ENCODE assay signal across 15 cellular contexts in genomic region chr22:44724416-44724815, GRCh38. TPM values are rescaled to one million over a fixed set of nuclear protein-coding genes. Genes with fewer than 3 reads are reported as not detected.
DNase-seq lines count a peak whose midpoint lies in the region; ATAC-seq and TF ChIP-seq lines count a peak whose summit lies in the region.
"Had no signal": no experiment of that assay in that cellular context is flagged by ENCODE, and none has a peak within 500 bp of the region (broad histone marks: within the 10 kb centered on the region; RNA-seq: fewer than 3 reads in every experiment).

No MANE protein-coding gene starts in this region.

- no peaks in the 10 kb centered on the region for H3K9me3 Mint-ChIP-seq in activated CD8-positive, alpha-beta T cell treated with anti-CD3 and anti-CD28 coated beads for 36 hours
- H3K9me3 Mint-ChIP-seq in activated CD8-positive, alpha-beta T cell treated with anti-CD3 and anti-CD28 coated beads, Interleukin-2, amount 10 ng/mL, durations not matched to agents 7 days and 5 days (ENCODE audit: insufficient read depth): no peaks in the 10 kb centered on the region

- no peaks in the 10 kb centered on the region for H3K9me3 ChIP-seq in T-helper 17 cell (ENCODE audit: control insufficient read depth, low read length, poor library complexity, severe bottlenecking)
- no peaks in the 10 kb centered on the region for H3K9me3 ChIP-seq in osteoblast (ENCODE audit: low read depth, low read length)
- H3K9me3 ChIP-seq: BLaER1, HAP-1 had no signal

- H3K79me2 ChIP-seq in osteoblast (ENCODE audit: insufficient read depth, low read length): no peaks in the 10 kb centered on the region

- no peak for ATAC-seq in activated CD8-positive, alpha-beta T cell treated with anti-CD3 and anti-CD28 coated beads for 36 hours
- no peak for ATAC-seq in activated CD8-positive, alpha-beta T cell treated with anti-CD3 and anti-CD28 coated beads, Interleukin-2, amount 10 ng/mL, durations not matched to agents 7 days and 5 days
- ATAC-seq in T-helper 17 cell (no peak), SK-N-SH treated with all-trans-retinoic acid at 6 μM for 48 hours (no peak), HG02623 (IDR thresholded peaks at IDR 0.05; ENCODE audit: unreplicated experiment) (no peak)

- DNase-seq in activated CD8-positive, alpha-beta T cell treated with anti-CD3 and anti-CD28 coated beads for 36 hours: no peak
- DNase-seq in activated CD8-positive, alpha-beta T cell treated with anti-CD3 and anti-CD28 coated beads, Interleukin-2, amount 10 ng/mL, durations not matched to agents 7 days and 5 days: no peak
- DNase-seq in T-helper 17 cell: no peak
- DNase-seq in islet precursor cell: peak; percentile 75
- peak; percentile 11 for DNase-seq in osteoblast (ENCODE audit: insufficient read length, low spot score, missing footprints)
- no peak for DNase-seq in T-helper 9 cell
- DNase-seq: Calu3, DMS 273 treated with DMSO at 0.1 percent for 48 hours, DMS79 had no signal

- no peak overlapping the region for H3K27ac ChIP-seq in osteoblast (ENCODE audit: low read depth, low read length)
- H3K27ac ChIP-seq: BLaER1, HL-60 had no signal

- TF ChIP-seq CTCF in activated CD8-positive, alpha-beta T cell treated with anti-CD3 and anti-CD28 coated beads for 36 hours (IDR thresholded peaks at IDR 0.05): no peak
- no peak for TF ChIP-seq CTCF in osteoblast (IDR thresholded peaks at IDR 0.05; ENCODE audit: extremely low read depth, low read depth, low read length)

- H3K4me1 ChIP-seq in osteoblast (ENCODE audit: insufficient read depth, low read length): peaks cover 6% of the 10 kb centered on the region

- H3K36me3 ChIP-seq in osteoblast (ENCODE audit: insufficient read depth, low read length): no peaks in the 10 kb centered on the region
- H3K36me3 ChIP-seq: HAP-1 had no signal

- no peak overlapping the region for H3K4me2 ChIP-seq in osteoblast (ENCODE audit: insufficient read depth, low read length)
- H3K4me2 ChIP-seq: BLaER1 had no signal

- POLR2A ChIA-PET in activated CD8-positive, alpha-beta T cell treated with anti-CD3 and anti-CD28 coated beads for 36 hours (lab: Charles Lee): no interaction called here
- POLR2A ChIA-PET in activated CD8-positive, alpha-beta T cell treated with anti-CD3 and anti-CD28 coated beads, Interleukin-2, amount 10 ng/mL, durations not matched to agents 7 days and 5 days (lab: Charles Lee): interaction anchor here (0.6 kb wide), 1 partner anchor 13 kb away, joined by 3 read pairs; no protein-coding TSS in a partner anchor

- peak overlapping the region; percentile 7 for H3K27ac Mint-ChIP-seq in activated CD8-positive, alpha-beta T cell treated with anti-CD3 and anti-CD28 coated beads for 36 hours
- no peak overlapping the region for H3K27ac Mint-ChIP-seq in activated CD8-positive, alpha-beta T cell treated with anti-CD3 and anti-CD28 coated beads, Interleukin-2, amount 10 ng/mL, durations not matched to agents 7 days and 5 days
- H3K27ac Mint-ChIP-seq in T-helper 17 cell: peak overlapping the region; percentile 75

- CTCF ChIA-PET in activated CD8-positive, alpha-beta T cell treated with anti-CD3 and anti-CD28 coated beads for 36 hours (lab: Charles Lee): interaction anchor here (0.7 to 2.1 kb wide), 2 partner anchors 11 to 27 kb away, joined by 4 to 11 read pairs; no protein-coding TSS in a partner anchor
- CTCF ChIA-PET in activated CD8-positive, alpha-beta T cell treated with anti-CD3 and anti-CD28 coated beads, Interleukin-2, amount 10 ng/mL, durations not matched to agents 7 days and 5 days (lab: Charles Lee): no interaction called here

- no peaks in the 10 kb centered on the region for H3K27me3 Mint-ChIP-seq in activated CD8-positive, alpha-beta T cell treated with anti-CD3 and anti-CD28 coated beads for 36 hours
- no peaks in the 10 kb centered on the region for H3K27me3 Mint-ChIP-seq in activated CD8-positive, alpha-beta T cell treated with anti-CD3 and anti-CD28 coated beads, Interleukin-2, amount 10 ng/mL, durations not matched to agents 7 days and 5 days (ENCODE audit: low read depth)
- no peaks in the 10 kb centered on the region for H3K27me3 Mint-ChIP-seq in T-helper 17 cell

- H3K36me3 Mint-ChIP-seq in activated CD8-positive, alpha-beta T cell treated with anti-CD3 and anti-CD28 coated beads for 36 hours (ENCODE audit: low read depth): peaks cover 1% of the 10 kb centered on the region
- peaks cover 4% of the 10 kb centered on the region for H3K36me3 Mint-ChIP-seq in activated CD8-positive, alpha-beta T cell treated with anti-CD3 and anti-CD28 coated beads, Interleukin-2, amount 10 ng/mL, durations not matched to agents 7 days and 5 days (ENCODE audit: low read depth)
- H3K36me3 Mint-ChIP-seq in T-helper 17 cell (ENCODE audit: low read depth): no peaks in the 10 kb centered on the region

- H2AFZ ChIP-seq in osteoblast (ENCODE audit: low read length): no peak overlapping the region

- no peak overlapping the region for H3K4me3 ChIP-seq in osteoblast (ENCODE audit: insufficient read depth, low read length)
- H3K4me3 ChIP-seq: BLaER1, HAP-1 had no signal

- H3K4me1 Mint-ChIP-seq in activated CD8-positive, alpha-beta T cell treated with anti-CD3 and anti-CD28 coated beads for 36 hours (ENCODE audit: low read depth): peaks cover 21% of the 10 kb centered on the region
- peaks cover 20% of the 10 kb centered on the region for H3K4me1 Mint-ChIP-seq in activated CD8-positive, alpha-beta T cell treated with anti-CD3 and anti-CD28 coated beads, Interleukin-2, amount 10 ng/mL, durations not matched to agents 7 days and 5 days (ENCODE audit: low read depth)
- H3K4me1 Mint-ChIP-seq in T-helper 17 cell: peaks cover 3% of the 10 kb centered on the region

- no peak overlapping the region for H3K4me3 Mint-ChIP-seq in activated CD8-positive, alpha-beta T cell treated with anti-CD3 and anti-CD28 coated beads for 36 hours
- H3K4me3 Mint-ChIP-seq in activated CD8-positive, alpha-beta T cell treated with anti-CD3 and anti-CD28 coated beads, Interleukin-2, amount 10 ng/mL, durations not matched to agents 7 days and 5 days: no peak overlapping the region
- no peak overlapping the region for H3K4me3 Mint-ChIP-seq in T-helper 17 cell

- intact Hi-C loops in activated CD8-positive, alpha-beta T cell treated with anti-CD3 and anti-CD28 coated beads for 36 hours (cut with micrococcal nuclease): no loop called here

- no peaks in the 10 kb centered on the region for H3K27me3 ChIP-seq in osteoblast (ENCODE audit: insufficient read depth, low read length)
- H3K27me3 ChIP-seq: BLaER1 had no signal

- H4K20me1 ChIP-seq in osteoblast (ENCODE audit: insufficient read depth, low read length): peaks cover 8% of the 10 kb centered on the region

TF ChIP-seq in SK-N-SH treated with all-trans-retinoic acid at 6 μM for 48 hours, 23 proteins besides CTCF, POLR2A, EP300 and RAD21:
- TF ChIP-seq POU6F1 (CRISPR knock-in tag; IDR thresholded peaks at IDR 0.05; ENCODE audit: borderline replicate concordance, low read depth) (no peak), ZNF565 (CRISPR knock-in tag; conservative IDR thresholded peaks at IDR 0.05; ENCODE audit: low read depth) (no peak), ZNF8 (CRISPR knock-in tag; IDR thresholded peaks at IDR 0.05) (no peak), TOX (CRISPR knock-in tag; IDR thresholded peaks at IDR 0.05; ENCODE audit: borderline replicate concordance) (no peak), ZNF70 (CRISPR knock-in tag; IDR thresholded peaks at IDR 0.05) (no peak), TCF4 (CRISPR knock-in tag; IDR thresholded peaks at IDR 0.05; ENCODE audit: borderline replicate concordance) (no peak), PPARA (CRISPR knock-in tag; IDR thresholded peaks at IDR 0.05; ENCODE audit: borderline replicate concordance) (no peak), CSDC2 (CRISPR knock-in tag; IDR thresholded peaks at IDR 0.05) (no peak)

RNA-seq across cellular contexts. Expression of gene PRR5, which starts 22.4 kb away (rescaled TPM):
- total RNA-seq in activated CD8-positive, alpha-beta T cell treated with anti-CD3 and anti-CD28 coated beads for 36 hours: 10 to 100 TPM; 26.8 to 27.3 TPM
- 10 to 100 TPM; 29.4 to 31.5 TPM for total RNA-seq in activated CD8-positive, alpha-beta T cell treated with anti-CD3 and anti-CD28 coated beads, Interleukin-2, amount 10 ng/mL, durations not matched to agents 7 days and 5 days
- total RNA-seq in T-helper 17 cell (10 to 100 TPM; 51.8 to 52.2 TPM), osteoblast (13.0 and 14.8 TPM in 2 replicates)

RNA-seq across cellular contexts. Expression of gene ARHGAP8, which starts 28.0 kb away (rescaled TPM):
- 1 to 10 TPM; 2.1 to 3.2 TPM for total RNA-seq in activated CD8-positive, alpha-beta T cell treated with anti-CD3 and anti-CD28 coated beads for 36 hours
- 1 to 10 TPM in 1 of 2 experiments, under 1 TPM in 1; 0.39 to 1.2 TPM for total RNA-seq in activated CD8-positive, alpha-beta T cell treated with anti-CD3 and anti-CD28 coated beads, Interleukin-2, amount 10 ng/mL, durations not matched to agents 7 days and 5 days
- 1 to 10 TPM; 4.7 to 7.1 TPM for total RNA-seq in T-helper 17 cell
- 0.29 and 0.36 TPM in 2 replicates for total RNA-seq in osteoblast
- total RNA-seq: A673 had no signal

Comparison
In these comparisons a context has a peak if more than half of its experiments do, and no peak if none do; other contexts are left out.
1. DNase-seq: peak in islet precursor cell (single experiment) and osteoblast (single experiment); none in activated CD8-positive, alpha-beta T cell treated with anti-CD3 and anti-CD28 coated beads for 36 hours (single experiment), activated CD8-positive, alpha-beta T cell treated with anti-CD3 and anti-CD28 coated beads, Interleukin-2, amount 10 ng/mL, durations not matched to agents 7 days and 5 days (single experiment), T-helper 17 cell (0 of 3) and T-helper 9 cell (single experiment).